8 cellular contexts compared by ENCODE assay signal in the genomic region with DNA sequence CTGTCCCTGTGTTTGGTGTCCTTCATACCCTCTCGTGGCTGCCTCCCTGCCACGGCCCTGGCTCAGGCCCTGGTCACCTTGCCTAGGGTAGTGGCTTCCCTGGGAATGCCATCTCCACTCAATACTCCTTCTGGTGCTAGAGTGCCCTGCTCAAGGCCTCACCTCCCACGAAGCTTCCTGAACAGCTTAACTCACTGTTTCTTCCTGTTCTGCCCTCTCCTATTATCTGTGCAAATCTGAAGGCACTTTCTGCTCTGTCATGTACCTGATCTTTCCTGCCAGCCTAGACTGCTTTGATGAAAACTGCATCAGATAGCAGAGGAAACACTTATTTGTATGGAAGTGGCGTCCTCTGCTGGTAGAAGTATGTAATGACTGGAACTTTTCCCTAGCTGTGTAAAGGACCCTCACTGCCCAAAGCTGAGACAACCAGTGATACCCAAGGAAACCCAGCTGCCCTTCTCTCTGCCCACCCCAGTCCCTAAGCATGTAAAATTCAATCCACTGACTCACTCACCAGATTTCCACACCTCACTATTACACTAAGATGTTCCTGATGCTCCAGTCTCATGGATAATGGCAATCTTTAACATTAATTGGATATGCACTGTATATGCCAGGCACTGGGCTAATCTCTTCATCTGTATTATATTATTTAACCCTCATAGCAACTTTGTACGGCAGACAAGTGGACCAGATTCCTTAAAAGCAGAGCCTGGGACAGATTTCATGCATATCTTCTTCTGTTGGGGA. TPM values are rescaled to one million over a fixed set of nuclear protein-coding genes. Genes with fewer than 3 reads are reported as not detected.
DNase-seq lines count a peak whose midpoint lies in the region; ATAC-seq and TF ChIP-seq lines count a peak whose summit lies in the region.

No MANE protein-coding gene starts in this region.

- TF ChIP-seq CTCF in HEK293 (tag by site-specific recombination; IDR thresholded peaks at IDR 0.05) (peak; percentile 90), WTC11 (IDR thresholded peaks at IDR 0.05) (peak; percentile 95), parathyroid adenoma (IDR thresholded peaks at IDR 0.05) (peak; percentile 83)

- in situ Hi-C loops in Caki2 (cut with HindIII; ENCODE audit: low pct_unique_long_range_greater_than_20kb, low sequenced_read_pairs): loop anchor here (25.0 kb wide), 1 partner anchor 93 kb away; the partner anchor contains the start of gene FMOD

- H3K4me3 ChIP-seq in HEK293 (ENCODE audit: low read depth, low read length): no peak overlapping the region
- no peak overlapping the region for H3K4me3 ChIP-seq in parathyroid adenoma (ENCODE audit: low read depth, low read length)

- peak overlapping the region; percentile 72 for H2AFZ ChIP-seq in parathyroid adenoma

- H3K9me3 ChIP-seq in HEK293 (ENCODE audit: control insufficient read depth, insufficient read depth, low read depth, low read length): no peaks in the 10 kb centered on the region
- H3K9me3 ChIP-seq in parathyroid adenoma (ENCODE audit: control insufficient read depth, low read length): no peaks in the 10 kb centered on the region

- no peaks in the 10 kb centered on the region for H3K79me2 ChIP-seq in parathyroid adenoma

- H3K4me1 Mint-ChIP-seq in WTC11: peaks cover 18% of the 10 kb centered on the region

- H3K4me2 ChIP-seq in parathyroid adenoma (ENCODE audit: low read length): no peak overlapping the region

- H3K27ac Mint-ChIP-seq in WTC11: no peak overlapping the region

- H3K4me3 Mint-ChIP-seq in WTC11: no peak overlapping the region

- no peak overlapping the region for H3K9ac ChIP-seq in parathyroid adenoma

- CTCF ChIA-PET in HEK293 (lab: Yijun Ruan, JAX): interaction anchor here (0.5 to 13.1 kb wide), 49 partner anchors 11 to 1340 kb away, joined by 3 to 526 read pairs (median 4); partner anchors contain the start of genes ADORA1, BTG2, PPFIA4 and TMEM183A
- CTCF ChIA-PET in WTC11 (lab: Charles Lee): interaction anchor here (0.5 to 11.3 kb wide), 48 partner anchors 10 to 358 kb away, joined by 3 to 369 read pairs (median 6); partner anchors contain the start of genes ADORA1, ATP2B4, BTG2 and CHI3L1

- peak; percentile 28 for ATAC-seq in WTC11
- no peak for ATAC-seq in GM18861 (IDR thresholded peaks at IDR 0.05; ENCODE audit: unreplicated experiment)
- no peak for ATAC-seq in HG02588 (IDR thresholded peaks at IDR 0.05; ENCODE audit: unreplicated experiment)

- DNase-seq in Caki2 (ENCODE audit: low read depth) (peak; percentile 76), NCI-H446 (lab: John Stamatoyannopoulos, UW) (peak; percentile 85 to 90), WTC11 (ENCODE audit: low spot score) (no peak), fibroblast of peridontal ligament (ENCODE audit: extremely low read depth) (peak; percentile 80)

- no peaks in the 10 kb centered on the region for H3K9me3 Mint-ChIP-seq in WTC11

- POLR2A ChIA-PET in HEK293 (lab: Yijun Ruan, JAX) (interaction anchor here (0.6 to 4.9 kb wide), 5 partner anchors 37 to 342 kb away, joined by 3 to 32 read pairs (median 3); partner anchors contain the start of genes BTG2, KLHL12 and PPFIA4), WTC11 (lab: Charles Lee) (interaction anchor here (0.6 kb wide), 1 partner anchor 152 kb away, joined by 3 read pairs; no protein-coding TSS in a partner anchor)

- no peaks in the 10 kb centered on the region for H3K36me3 ChIP-seq in HEK293 (ENCODE audit: control insufficient read depth in 2 of 2, insufficient read depth in 1 of 2, low read length in 2 of 2)
- H3K36me3 ChIP-seq in parathyroid adenoma (ENCODE audit: control insufficient read depth, insufficient read depth, low read length): no peaks in the 10 kb centered on the region

- H3K27ac ChIP-seq in HEK293 (ENCODE audit: extremely low read depth, low read depth, low read length) (no peak overlapping the region), parathyroid adenoma (peak overlapping the region; percentile 62)

- H3K4me1 ChIP-seq in HEK293 (ENCODE audit: control insufficient read depth, insufficient read depth, low read length): no peaks in the 10 kb centered on the region
- H3K4me1 ChIP-seq in parathyroid adenoma: no peaks in the 10 kb centered on the region

- H3K36me3 Mint-ChIP-seq in WTC11: no peaks in the 10 kb centered on the region

- H3K27me3 ChIP-seq in parathyroid adenoma (ENCODE audit: control insufficient read depth, insufficient read depth, low read length): no peaks in the 10 kb centered on the region

- H3K27me3 Mint-ChIP-seq in WTC11 (ENCODE audit: low read depth): peaks cover 20% of the 10 kb centered on the region

TF ChIP-seq in HEK293, 187 proteins besides CTCF, POLR2A, EP300 and RAD21 (continues in another document):
- TF ChIP-seq ZNF292 (tag by site-specific recombination; IDR thresholded peaks at IDR 0.05; ENCODE audit: borderline replicate concordance, low read depth) (no peak), ZNF660 (tag by site-specific recombination; IDR thresholded peaks at IDR 0.05) (peak; percentile 62; the same call in 1 of the 2 replicates), ZNF169 (tag by site-specific recombination; IDR thresholded peaks at IDR 0.05) (no peak), ZNF654 (tag by site-specific recombination; IDR thresholded peaks at IDR 0.05; ENCODE audit: low read depth) (peak; percentile 100), ZNF404 (tag by site-specific recombination; IDR thresholded peaks at IDR 0.05) (no peak), GLIS1 (tag by site-specific recombination; IDR thresholded peaks at IDR 0.05) (peak; percentile 56), ZNF629 (tag by site-specific recombination; IDR thresholded peaks at IDR 0.05) (0 out of 2 replicates have a peak, but pooled peaks have one; percentile 24), ZNF623 (tag by site-specific recombination; IDR thresholded peaks at IDR 0.05) (no peak), ZNF335 (tag by site-specific recombination; conservative IDR thresholded peaks at IDR 0.05) (peak; percentile 80)
- TF ChIP-seq, protein P1, sequence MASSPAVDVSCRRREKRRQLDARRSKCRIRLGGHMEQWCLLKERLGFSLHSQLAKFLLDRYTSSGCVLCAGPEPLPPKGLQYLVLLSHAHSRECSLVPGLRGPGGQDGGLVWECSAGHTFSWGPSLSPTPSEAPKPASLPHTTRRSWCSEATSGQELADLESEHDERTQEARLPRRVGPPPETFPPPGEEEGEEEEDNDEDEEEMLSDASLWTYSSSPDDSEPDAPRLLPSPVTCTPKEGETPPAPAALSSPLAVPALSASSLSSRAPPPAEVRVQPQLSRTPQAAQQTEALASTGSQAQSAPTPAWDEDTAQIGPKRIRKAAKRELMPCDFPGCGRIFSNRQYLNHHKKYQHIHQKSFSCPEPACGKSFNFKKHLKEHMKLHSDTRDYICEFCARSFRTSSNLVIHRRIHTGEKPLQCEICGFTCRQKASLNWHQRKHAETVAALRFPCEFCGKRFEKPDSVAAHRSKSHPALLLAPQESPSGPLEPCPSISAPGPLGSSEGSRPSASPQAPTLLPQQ (tag by site-specific recombination; IDR thresholded peaks at IDR 0.05): 0 out of 2 replicates have a peak, but pooled peaks have one; percentile 25

TF ChIP-seq in WTC11, 78 proteins besides CTCF, POLR2A, EP300 and RAD21:
- TF ChIP-seq ZNF281 (CRISPR knock-in tag; IDR thresholded peaks at IDR 0.05): no peak
- TF ChIP-seq HMGXB4 (CRISPR knock-in tag; IDR thresholded peaks at IDR 0.05): 0 out of 2 replicates have a peak, but pooled peaks have one; percentile 36
- 0 out of 2 replicates have a peak, but pooled peaks have one; percentile 33 for TF ChIP-seq MAX (CRISPR knock-in tag; IDR thresholded peaks at IDR 0.05)
TF ChIP-seq in WTC11: peak in this region for 2.

RNA-seq across cellular contexts. Expression of gene BTG2, which starts 36.2 kb away (rescaled TPM):
- total RNA-seq in Caki2 (2014; rRNA removed; shearing (Covaris generic); ENCODE audit: low replicate concordance): 16.1 and 18.2 TPM in 2 replicates
- total RNA-seq in WTC11 (2021): 13.5 to 19.4 TPM (median 15.4 TPM) in 3 replicates

RNA-seq across cellular contexts. Expression of gene CHIT1, which starts 39.6 kb away (rescaled TPM):
- total RNA-seq in Caki2 (2014; rRNA removed; shearing (Covaris generic); ENCODE audit: low replicate concordance): not detected in 2 replicates
- 0.15 to 0.39 TPM (median 0.21 TPM) in 3 replicates for total RNA-seq in WTC11 (2021)
